8 cellular contexts compared by ENCODE assay signal in genomic region chr3:129893616-129894070, GRCh38. TPM values are rescaled to one million over a fixed set of nuclear protein-coding genes. Genes with fewer than 3 reads are reported as not detected.
DNase-seq lines count a peak whose midpoint lies in the region; FAIRE-seq and TF ChIP-seq lines count a peak whose summit lies in the region.

Gene TMCC1 (minus strand): TSS chr3:129893711.

- peak; percentile 94 for DNase-seq in COLO668 (lab: John Stamatoyannopoulos, UW; ENCODE audit: unreplicated experiment)
- DNase-seq in GM20000 (ENCODE audit: low spot score): peak; percentile 98
- peak; percentile 81 for DNase-seq in HT1080 (ENCODE audit: low read depth)
- peak; percentile 78 for DNase-seq in NOMO-1 treated with dmso at 0.1 percent for 144 hours (lab: John Stamatoyannopoulos, UW; ENCODE audit: unreplicated experiment)
- DNase-seq in activated CD8-positive, alpha-beta memory T cell treated with anti-CD3 and anti-CD28 coated beads, Interleukin-2, amount 50 U/mL, for 4 hours: peak; percentile 90
- peak; percentile 78 for DNase-seq in endothelial cell of umbilical vein (ENCODE audit: low read depth, low spot score)
- peak; percentile 88 for DNase-seq in midbrain (lab: John Stamatoyannopoulos, UW)
- DNase-seq in stimulated activated CD8-positive, alpha-beta memory T cell treated with anti-CD3 and anti-CD28 coated beads, Interleukin-15, amount 100 ng/mL, for 48 hours (ENCODE audit: low read depth in 2 of 2): peak; percentile 80 to 83

- H3K27me3 ChIP-seq in endothelial cell of umbilical vein (ENCODE audit: control insufficient read depth in 2 of 2, insufficient read depth in 2 of 2, low read length in 2 of 2): no peaks in the 10 kb centered on the region

- TF ChIP-seq CTCF in GM20000 (IDR thresholded peaks at IDR 0.05; ENCODE audit: extremely low read depth, missing control alignments) (no peak), endothelial cell of umbilical vein (IDR thresholded peaks at IDR 0.05; ENCODE audit: extremely low read depth in 1 of 2, insufficient read depth in 1 of 2, low read depth in 1 of 2, low read length in 2 of 2) (no peak)

- TF ChIP-seq POLR2A in endothelial cell of umbilical vein (IDR thresholded peaks at IDR 0.05; ENCODE audit: low read depth, low read length): peak; percentile 54

- POLR2A ChIA-PET in endothelial cell of umbilical vein (lab: Charles Lee): interaction anchor here (1.0 kb wide), 1 partner anchor 18 kb away, joined by 3 read pairs; no protein-coding TSS in a partner anchor

- intact Hi-C loops in endothelial cell of umbilical vein (cut with micrococcal nuclease): loop anchor here (1.0 to 5.0 kb wide), 2 partner anchors 267 to 401 kb away; no protein-coding TSS in a partner anchor

- H3K4me2 ChIP-seq in endothelial cell of umbilical vein (ENCODE audit: insufficient read depth, low read length): peak within 1 kb of the TSS; percentile 100

- H2AFZ ChIP-seq in endothelial cell of umbilical vein (ENCODE audit: low read depth, low read length): peak within 1 kb of the TSS; percentile 89

- peak within 1 kb of the TSS; percentile 89 for H3K27ac ChIP-seq in endothelial cell of umbilical vein (ENCODE audit: insufficient read depth, low read depth, low read length)

- peak; percentile 78 for FAIRE-seq in endothelial cell of umbilical vein (lab: Jason Lieb, UNC)

- no peaks in the 10 kb centered on the region for H4K20me1 ChIP-seq in endothelial cell of umbilical vein (replicated peaks; ENCODE audit: control insufficient read depth, extremely low read depth, insufficient read depth, low read length)

- dilution Hi-C loops in endothelial cell of umbilical vein (cut with MboI; ENCODE audit: extremely low pct_ligation_motif_present, low sequenced_read_pairs): no loop called here

- no peaks in the 10 kb centered on the region for H3K9me3 ChIP-seq in endothelial cell of umbilical vein (replicated peaks; ENCODE audit: control insufficient read depth, insufficient read depth, low read length)

- peak within 1 kb of the TSS; percentile 98 for H3K9ac ChIP-seq in endothelial cell of umbilical vein (replicated peaks; ENCODE audit: extremely low read depth, insufficient read depth, low read length)

- peaks cover 47% of the 10 kb centered on the region for H3K4me1 ChIP-seq in endothelial cell of umbilical vein (ENCODE audit: control insufficient read depth, extremely low read depth, insufficient read depth, low read length)

- no peaks in the 10 kb centered on the region for H3K36me3 ChIP-seq in endothelial cell of umbilical vein (ENCODE audit: control insufficient read depth in 2 of 2, extremely low read depth in 1 of 2, insufficient read depth in 2 of 2, low read length in 2 of 2)

- H3K4me3 ChIP-seq in endothelial cell of umbilical vein (replicated peaks in 1 of 3; ENCODE audit: insufficient read depth in 1 of 3, low read depth in 1 of 3, low read length in 3 of 3): peak within 1 kb of the TSS; percentile 54 to 91 (median 89)

- BruUV-seq in endothelial cell of umbilical vein (replicated peaks; lab: Mats Ljungman, UMichigan): no TSS peak

- H3K9me1 ChIP-seq in endothelial cell of umbilical vein (replicated peaks; ENCODE audit: control insufficient read depth, extremely low read depth, insufficient read depth, low read length): no peaks in the 10 kb centered on the region

- H3K79me2 ChIP-seq in endothelial cell of umbilical vein (ENCODE audit: control insufficient read depth, insufficient read depth, low read length): peaks cover 30% of the 10 kb centered on the region

- CTCF ChIA-PET in endothelial cell of umbilical vein (lab: Charles Lee): interaction anchor here (0.9 to 1.7 kb wide), 5 partner anchors 15 to 403 kb away, joined by 3 to 4 read pairs (median 3); no protein-coding TSS in a partner anchor

TF ChIP-seq in endothelial cell of umbilical vein, 7 proteins besides CTCF, POLR2A, EP300 and RAD21:
- TF ChIP-seq POLR2AphosphoS5 (IDR thresholded peaks at IDR 0.05; ENCODE audit: insufficient read depth, low read depth, low read length): peak; percentile 6
- TF ChIP-seq, protein P1, sequence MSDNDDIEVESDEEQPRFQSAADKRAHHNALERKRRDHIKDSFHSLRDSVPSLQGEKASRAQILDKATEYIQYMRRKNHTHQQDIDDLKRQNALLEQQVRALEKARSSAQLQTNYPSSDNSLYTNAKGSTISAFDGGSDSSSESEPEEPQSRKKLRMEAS (IDR thresholded peaks at IDR 0.05; ENCODE audit: insufficient read depth, insufficient read length): no peak

RNA-seq across cellular contexts. Expression of gene TMCC1, which starts in this region (rescaled TPM):
- total RNA-seq in HT1080 (2014; rRNA removed; shearing (Covaris generic)): 16.2 and 20.8 TPM in 2 replicates
- polyA plus RNA-seq in HT1080 (2015; cell fraction: cytosol; rRNA removed): 8.3 and 9.8 TPM in 2 replicates
- 6.4 and 7.3 TPM in 2 replicates for polyA plus RNA-seq in HT1080 (2015; cell fraction: nucleus; rRNA removed)
- total RNA-seq in endothelial cell of umbilical vein: 36.6 and 38.4 TPM in 2 replicates
- polyA plus RNA-seq in endothelial cell of umbilical vein: 13.9 and 17.4 TPM in 2 replicates
- 16.1 and 17.3 TPM in 2 replicates for polyA plus RNA-seq in endothelial cell of umbilical vein (2011; cell fraction: cytosol; rRNA removed)
- polyA plus RNA-seq in endothelial cell of umbilical vein (2011; cell fraction: nucleus; rRNA removed): 17.6 and 19.2 TPM in 2 replicates
- 11.3 and 12.6 TPM in 2 replicates for polyA plus RNA-seq in endothelial cell of umbilical vein (2012)
- polyA minus RNA-seq in endothelial cell of umbilical vein: 40.3 and 41.2 TPM in 2 replicates
- 10.2 TPM for polyA minus RNA-seq in endothelial cell of umbilical vein (2011; cell fraction: cytosol; rRNA and poly(A)+ RNA removed)
- polyA minus RNA-seq in endothelial cell of umbilical vein (2011; cell fraction: nucleus; rRNA and poly(A)+ RNA removed): 29.7 and 32.8 TPM in 2 replicates

Comparison
In these comparisons a context has a peak if more than half of its experiments do, and no peak if none do; other contexts are left out.
1. Peak in every context shown above with its lines: DNase-seq, H3K4me3 ChIP-seq and H3K27ac ChIP-seq.